Comparison of ENCODE assay signal across 1 cellular context in the genomic region with DNA sequence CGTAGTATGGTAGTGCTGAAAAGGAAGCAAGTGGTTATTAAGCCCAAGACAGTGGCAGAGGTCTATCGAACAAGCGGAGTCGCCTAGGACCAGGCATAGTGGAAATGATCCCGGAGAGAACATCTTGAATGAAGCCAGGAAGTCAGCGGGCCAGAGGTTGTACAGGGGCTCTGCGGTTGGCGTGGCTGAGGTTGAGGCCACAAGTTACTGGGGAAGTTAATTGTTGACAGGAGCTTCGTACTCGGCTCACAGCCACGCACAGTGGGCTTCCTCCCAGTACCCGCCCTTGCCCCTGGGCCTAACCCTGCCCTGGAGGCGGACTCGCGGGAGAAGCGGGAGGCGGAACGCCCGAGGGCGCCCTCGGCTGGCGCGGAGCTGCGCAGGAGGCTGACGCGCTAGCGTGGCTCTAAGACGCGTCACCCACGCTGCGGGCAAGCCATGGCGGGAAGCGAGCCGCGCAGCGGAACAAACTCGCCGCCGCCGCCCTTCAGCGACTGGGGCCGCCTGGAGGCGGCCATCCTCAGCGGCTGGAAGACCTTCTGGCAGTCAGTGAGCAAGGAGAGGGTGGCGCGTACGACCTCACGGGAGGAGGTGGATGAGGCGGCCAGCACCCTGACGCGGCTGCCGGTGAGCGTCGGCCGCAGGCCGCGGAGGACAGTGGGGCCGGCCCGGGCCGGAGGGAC.
TF ChIP-seq lines count a peak whose summit lies in the region.

A gene with protein sequence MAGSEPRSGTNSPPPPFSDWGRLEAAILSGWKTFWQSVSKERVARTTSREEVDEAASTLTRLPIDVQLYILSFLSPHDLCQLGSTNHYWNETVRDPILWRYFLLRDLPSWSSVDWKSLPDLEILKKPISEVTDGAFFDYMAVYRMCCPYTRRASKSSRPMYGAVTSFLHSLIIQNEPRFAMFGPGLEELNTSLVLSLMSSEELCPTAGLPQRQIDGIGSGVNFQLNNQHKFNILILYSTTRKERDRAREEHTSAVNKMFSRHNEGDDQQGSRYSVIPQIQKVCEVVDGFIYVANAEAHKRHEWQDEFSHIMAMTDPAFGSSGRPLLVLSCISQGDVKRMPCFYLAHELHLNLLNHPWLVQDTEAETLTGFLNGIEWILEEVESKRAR (plus strand): TSS at position 410 of the 683 bp plus-strand sequence. CDS start 29 bp downstream, at position 439.

TF ChIP-seq in HEK293, 187 proteins besides CTCF, POLR2A, EP300 and RAD21 (continued from another document and continues in another):
- TF ChIP-seq, protein P1, sequence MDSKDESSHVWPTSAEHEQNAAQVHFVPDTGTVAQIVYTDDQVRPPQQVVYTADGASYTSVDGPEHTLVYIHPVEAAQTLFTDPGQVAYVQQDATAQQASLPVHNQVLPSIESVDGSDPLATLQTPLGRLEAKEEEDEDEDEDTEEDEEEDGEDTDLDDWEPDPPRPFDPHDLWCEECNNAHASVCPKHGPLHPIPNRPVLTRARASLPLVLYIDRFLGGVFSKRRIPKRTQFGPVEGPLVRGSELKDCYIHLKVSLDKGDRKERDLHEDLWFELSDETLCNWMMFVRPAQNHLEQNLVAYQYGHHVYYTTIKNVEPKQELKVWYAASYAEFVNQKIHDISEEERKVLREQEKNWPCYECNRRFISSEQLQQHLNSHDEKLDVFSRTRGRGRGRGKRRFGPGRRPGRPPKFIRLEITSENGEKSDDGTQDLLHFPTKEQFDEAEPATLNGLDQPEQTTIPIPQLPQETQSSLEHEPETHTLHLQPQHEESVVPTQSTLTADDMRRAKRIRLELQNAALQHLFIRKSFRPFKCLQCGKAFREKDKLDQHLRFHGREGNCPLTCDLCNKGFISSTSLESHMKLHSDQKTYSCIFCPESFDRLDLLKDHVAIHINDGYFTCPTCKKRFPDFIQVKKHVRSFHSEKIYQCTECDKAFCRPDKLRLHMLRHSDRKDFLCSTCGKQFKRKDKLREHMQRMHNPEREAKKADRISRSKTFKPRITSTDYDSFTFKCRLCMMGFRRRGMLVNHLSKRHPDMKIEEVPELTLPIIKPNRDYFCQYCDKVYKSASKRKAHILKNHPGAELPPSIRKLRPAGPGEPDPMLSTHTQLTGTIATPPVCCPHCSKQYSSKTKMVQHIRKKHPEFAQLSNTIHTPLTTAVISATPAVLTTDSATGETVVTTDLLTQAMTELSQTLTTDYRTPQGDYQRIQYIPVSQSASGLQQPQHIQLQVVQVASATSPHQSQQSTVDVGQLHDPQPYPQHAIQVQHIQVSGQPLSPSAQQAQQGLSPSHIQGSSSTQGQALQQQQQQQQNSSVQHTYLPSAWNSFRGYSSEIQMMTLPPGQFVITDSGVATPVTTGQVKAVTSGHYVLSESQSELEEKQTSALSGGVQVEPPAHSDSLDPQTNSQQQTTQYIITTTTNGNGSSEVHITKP (tag by site-specific recombination; IDR thresholded peaks at IDR 0.05) = peak; percentile 31; the same call in 1 of the 2 replicates
- TF ChIP-seq ZNF394 (tag by site-specific recombination; IDR thresholded peaks at IDR 0.05; ENCODE audit: borderline replicate concordance) = peak; percentile 91
- TF ChIP-seq TCF7L2 (IDR thresholded peaks at IDR 0.05; ENCODE audit: borderline replicate concordance, low read depth, low read length) = no peak
- peak; percentile 9; the same call in 1 of the 2 replicates for TF ChIP-seq ZNF146 (tag by site-specific recombination; IDR thresholded peaks at IDR 0.05)
- TF ChIP-seq KLF7 (tag by site-specific recombination; IDR thresholded peaks at IDR 0.05; ENCODE audit: borderline replicate concordance) = peak; percentile 79; the same call in 1 of the 2 replicates
- TF ChIP-seq, protein P2, sequence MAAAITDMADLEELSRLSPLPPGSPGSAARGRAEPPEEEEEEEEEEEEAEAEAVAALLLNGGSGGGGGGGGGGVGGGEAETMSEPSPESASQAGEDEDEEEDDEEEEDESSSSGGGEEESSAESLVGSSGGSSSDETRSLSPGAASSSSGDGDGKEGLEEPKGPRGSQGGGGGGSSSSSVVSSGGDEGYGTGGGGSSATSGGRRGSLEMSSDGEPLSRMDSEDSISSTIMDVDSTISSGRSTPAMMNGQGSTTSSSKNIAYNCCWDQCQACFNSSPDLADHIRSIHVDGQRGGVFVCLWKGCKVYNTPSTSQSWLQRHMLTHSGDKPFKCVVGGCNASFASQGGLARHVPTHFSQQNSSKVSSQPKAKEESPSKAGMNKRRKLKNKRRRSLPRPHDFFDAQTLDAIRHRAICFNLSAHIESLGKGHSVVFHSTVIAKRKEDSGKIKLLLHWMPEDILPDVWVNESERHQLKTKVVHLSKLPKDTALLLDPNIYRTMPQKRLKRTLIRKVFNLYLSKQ (tag by site-specific recombination; IDR thresholded peaks at IDR 0.05; ENCODE audit: borderline replicate concordance) = no peak
- TF ChIP-seq ZNF404 (tag by site-specific recombination; IDR thresholded peaks at IDR 0.05) = no peak
- TF ChIP-seq YY1 (tag by site-specific recombination; IDR thresholded peaks at IDR 0.05) = peak; percentile 87
- peak; percentile 74 for TF ChIP-seq ZNF629 (tag by site-specific recombination; IDR thresholded peaks at IDR 0.05)
- TF ChIP-seq, protein P3, sequence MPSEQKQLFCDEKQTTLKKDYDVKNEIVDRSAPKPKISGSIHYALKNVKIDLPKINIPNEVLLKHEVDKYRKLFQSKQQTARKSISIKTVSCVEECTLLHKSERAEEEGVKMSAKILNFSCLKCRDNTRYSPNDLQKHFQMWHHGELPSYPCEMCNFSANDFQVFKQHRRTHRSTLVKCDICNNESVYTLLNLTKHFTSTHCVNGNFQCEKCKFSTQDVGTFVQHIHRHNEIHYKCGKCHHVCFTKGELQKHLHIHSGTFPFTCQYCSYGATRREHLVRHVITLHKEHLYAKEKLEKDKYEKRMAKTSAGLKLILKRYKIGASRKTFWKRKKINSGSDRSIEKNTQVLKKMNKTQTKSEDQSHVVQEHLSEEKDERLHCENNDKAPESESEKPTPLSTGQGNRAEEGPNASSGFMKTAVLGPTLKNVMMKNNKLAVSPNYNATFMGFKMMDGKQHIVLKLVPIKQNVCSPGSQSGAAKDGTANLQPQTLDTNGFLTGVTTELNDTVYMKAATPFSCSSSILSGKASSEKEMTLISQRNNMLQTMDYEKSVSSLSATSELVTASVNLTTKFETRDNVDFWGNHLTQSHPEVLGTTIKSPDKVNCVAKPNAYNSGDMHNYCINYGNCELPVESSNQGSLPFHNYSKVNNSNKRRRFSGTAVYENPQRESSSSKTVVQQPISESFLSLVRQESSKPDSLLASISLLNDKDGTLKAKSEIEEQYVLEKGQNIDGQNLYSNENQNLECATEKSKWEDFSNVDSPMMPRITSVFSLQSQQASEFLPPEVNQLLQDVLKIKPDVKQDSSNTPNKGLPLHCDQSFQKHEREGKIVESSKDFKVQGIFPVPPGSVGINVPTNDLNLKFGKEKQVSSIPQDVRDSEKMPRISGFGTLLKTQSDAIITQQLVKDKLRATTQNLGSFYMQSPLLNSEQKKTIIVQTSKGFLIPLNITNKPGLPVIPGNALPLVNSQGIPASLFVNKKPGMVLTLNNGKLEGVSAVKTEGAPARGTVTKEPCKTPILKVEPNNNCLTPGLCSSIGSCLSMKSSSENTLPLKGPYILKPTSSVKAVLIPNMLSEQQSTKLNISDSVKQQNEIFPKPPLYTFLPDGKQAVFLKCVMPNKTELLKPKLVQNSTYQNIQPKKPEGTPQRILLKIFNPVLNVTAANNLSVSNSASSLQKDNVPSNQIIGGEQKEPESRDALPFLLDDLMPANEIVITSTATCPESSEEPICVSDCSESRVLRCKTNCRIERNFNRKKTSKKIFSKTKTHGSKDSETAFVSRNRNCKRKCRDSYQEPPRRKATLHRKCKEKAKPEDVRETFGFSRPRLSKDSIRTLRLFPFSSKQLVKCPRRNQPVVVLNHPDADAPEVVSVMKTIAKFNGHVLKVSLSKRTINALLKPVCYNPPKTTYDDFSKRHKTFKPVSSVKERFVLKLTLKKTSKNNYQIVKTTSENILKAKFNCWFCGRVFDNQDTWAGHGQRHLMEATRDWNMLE (tag by site-specific recombination; conservative IDR thresholded peaks at IDR 0.05; ENCODE audit: low read depth) = peak; percentile 43
- TF ChIP-seq, protein P4, sequence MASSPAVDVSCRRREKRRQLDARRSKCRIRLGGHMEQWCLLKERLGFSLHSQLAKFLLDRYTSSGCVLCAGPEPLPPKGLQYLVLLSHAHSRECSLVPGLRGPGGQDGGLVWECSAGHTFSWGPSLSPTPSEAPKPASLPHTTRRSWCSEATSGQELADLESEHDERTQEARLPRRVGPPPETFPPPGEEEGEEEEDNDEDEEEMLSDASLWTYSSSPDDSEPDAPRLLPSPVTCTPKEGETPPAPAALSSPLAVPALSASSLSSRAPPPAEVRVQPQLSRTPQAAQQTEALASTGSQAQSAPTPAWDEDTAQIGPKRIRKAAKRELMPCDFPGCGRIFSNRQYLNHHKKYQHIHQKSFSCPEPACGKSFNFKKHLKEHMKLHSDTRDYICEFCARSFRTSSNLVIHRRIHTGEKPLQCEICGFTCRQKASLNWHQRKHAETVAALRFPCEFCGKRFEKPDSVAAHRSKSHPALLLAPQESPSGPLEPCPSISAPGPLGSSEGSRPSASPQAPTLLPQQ (tag by site-specific recombination; IDR thresholded peaks at IDR 0.05) = peak; percentile 90
- TF ChIP-seq, protein P5, sequence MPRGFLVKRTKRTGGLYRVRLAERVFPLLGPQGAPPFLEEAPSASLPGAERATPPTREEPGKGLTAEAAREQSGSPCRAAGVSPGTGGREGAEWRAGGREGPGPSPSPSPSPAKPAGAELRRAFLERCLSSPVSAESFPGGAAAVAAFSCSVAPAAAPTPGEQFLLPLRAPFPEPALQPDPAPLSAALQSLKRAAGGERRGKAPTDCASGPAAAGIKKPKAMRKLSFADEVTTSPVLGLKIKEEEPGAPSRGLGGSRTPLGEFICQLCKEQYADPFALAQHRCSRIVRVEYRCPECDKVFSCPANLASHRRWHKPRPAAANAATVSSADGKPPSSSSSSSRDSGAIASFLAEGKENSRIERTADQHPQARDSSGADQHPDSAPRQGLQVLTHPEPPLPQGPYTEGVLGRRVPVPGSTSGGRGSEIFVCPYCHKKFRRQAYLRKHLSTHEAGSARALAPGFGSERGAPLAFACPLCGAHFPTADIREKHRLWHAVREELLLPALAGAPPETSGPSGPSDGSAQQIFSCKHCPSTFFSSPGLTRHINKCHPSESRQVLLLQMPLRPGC (tag by site-specific recombination; IDR thresholded peaks at IDR 0.05) = 0 out of 2 replicates have a peak, but pooled peaks have one; percentile 53
- peak; percentile 54; the same call in 1 of the 2 replicates for TF ChIP-seq ZNF561 (tag by site-specific recombination; IDR thresholded peaks at IDR 0.05; ENCODE audit: borderline replicate concordance)
- 0 out of 2 replicates have a peak, but pooled peaks have one; percentile 20 for TF ChIP-seq TRIM28 (IDR thresholded peaks at IDR 0.05; ENCODE audit: borderline replicate concordance, low read length)
- TF ChIP-seq ZIC2 (tag by site-specific recombination; IDR thresholded peaks at IDR 0.05) = peak; percentile 86
- no peak for TF ChIP-seq ZFP41 (tag by site-specific recombination; IDR thresholded peaks at IDR 0.05; ENCODE audit: borderline replicate concordance)
- no peak for TF ChIP-seq ZNF138 (tag by site-specific recombination; IDR thresholded peaks at IDR 0.05; ENCODE audit: borderline replicate concordance)
- peak; percentile 76 for TF ChIP-seq ZNF423 (tag by site-specific recombination; IDR thresholded peaks at IDR 0.05)
- peak; percentile 92 for TF ChIP-seq ZNF501 (tag by site-specific recombination; IDR thresholded peaks at IDR 0.05)
- TF ChIP-seq, protein P6, sequence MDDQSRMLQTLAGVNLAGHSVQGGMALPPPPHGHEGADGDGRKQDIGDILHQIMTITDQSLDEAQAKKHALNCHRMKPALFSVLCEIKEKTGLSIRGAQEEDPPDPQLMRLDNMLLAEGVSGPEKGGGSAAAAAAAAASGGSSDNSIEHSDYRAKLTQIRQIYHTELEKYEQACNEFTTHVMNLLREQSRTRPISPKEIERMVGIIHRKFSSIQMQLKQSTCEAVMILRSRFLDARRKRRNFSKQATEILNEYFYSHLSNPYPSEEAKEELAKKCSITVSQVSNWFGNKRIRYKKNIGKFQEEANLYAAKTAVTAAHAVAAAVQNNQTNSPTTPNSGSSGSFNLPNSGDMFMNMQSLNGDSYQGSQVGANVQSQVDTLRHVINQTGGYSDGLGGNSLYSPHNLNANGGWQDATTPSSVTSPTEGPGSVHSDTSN (CRISPR knock-in tag; IDR thresholded peaks at IDR 0.05) = peak; percentile 91; the same call in 1 of the 2 replicates
- TF ChIP-seq ZNF133 (tag by site-specific recombination; IDR thresholded peaks at IDR 0.05) = peak; percentile 15; the same call in 1 of the 2 replicates
- peak; percentile 96 for TF ChIP-seq SP2 (tag by site-specific recombination; IDR thresholded peaks at IDR 0.05)
- no peak for TF ChIP-seq ZNF266 (tag by site-specific recombination; IDR thresholded peaks at IDR 0.05; ENCODE audit: low read depth)
- TF ChIP-seq SCRT2 (tag by site-specific recombination; IDR thresholded peaks at IDR 0.05) = peak; percentile 52; the same call in 1 of the 2 replicates
- TF ChIP-seq ZNF76 (tag by site-specific recombination; IDR thresholded peaks at IDR 0.05; ENCODE audit: borderline replicate concordance, low read depth) = peak; percentile 79; the same call in 1 of the 2 replicates
- TF ChIP-seq ZNF416 (tag by site-specific recombination; IDR thresholded peaks at IDR 0.05) = no peak
- no peak for TF ChIP-seq ZNF521 (tag by site-specific recombination; IDR thresholded peaks at IDR 0.05)
- peak; percentile 96 for TF ChIP-seq ZFHX2 (tag by site-specific recombination; conservative IDR thresholded peaks at IDR 0.05)
- no peak for TF ChIP-seq ZBTB7A (tag by site-specific recombination; IDR thresholded peaks at IDR 0.05; ENCODE audit: low read depth)
- TF ChIP-seq ZNF335 (tag by site-specific recombination; conservative IDR thresholded peaks at IDR 0.05) = peak; percentile 69
- TF ChIP-seq ZSCAN16 (tag by site-specific recombination; IDR thresholded peaks at IDR 0.05) = 0 out of 2 replicates have a peak, but pooled peaks have one; percentile 10
- TF ChIP-seq ZNF514 (tag by site-specific recombination; IDR thresholded peaks at IDR 0.05) = no peak
- TF ChIP-seq OSR2 (tag by site-specific recombination; IDR thresholded peaks at IDR 0.05) = peak; percentile 76
- TF ChIP-seq ZNF10 (tag by site-specific recombination; IDR thresholded peaks at IDR 0.05) = no peak
- peak; percentile 40; the same call in 1 of the 2 replicates for TF ChIP-seq ZNF843 (tag by site-specific recombination; IDR thresholded peaks at IDR 0.05)
- 0 out of 2 replicates have a peak, but pooled peaks have one; percentile 30 for TF ChIP-seq ZNF239 (tag by site-specific recombination; IDR thresholded peaks at IDR 0.05)
- peak; percentile 73 for TF ChIP-seq ZNF324 (tag by site-specific recombination; IDR thresholded peaks at IDR 0.05)
- peak; percentile 84 for TF ChIP-seq ZNF2 (tag by site-specific recombination; IDR thresholded peaks at IDR 0.05)
- TF ChIP-seq ZSCAN30 (tag by site-specific recombination; IDR thresholded peaks at IDR 0.05) = peak; percentile 8; the same call in 1 of the 2 replicates
- 0 out of 2 replicates have a peak, but pooled peaks have one; percentile 39 for TF ChIP-seq HOXA7 (CRISPR knock-in tag; IDR thresholded peaks at IDR 0.05; ENCODE audit: borderline replicate concordance)
- TF ChIP-seq HOXC10 (CRISPR knock-in tag; IDR thresholded peaks at IDR 0.05) = 0 out of 2 replicates have a peak, but pooled peaks have one; percentile 38
- peak; percentile 77 for TF ChIP-seq KLF8 (tag by site-specific recombination; IDR thresholded peaks at IDR 0.05)
- TF ChIP-seq ZNF48 (tag by site-specific recombination; IDR thresholded peaks at IDR 0.05) = no peak
